Comparison of ENCODE assay signal across 8 cellular contexts in the genomic region with DNA sequence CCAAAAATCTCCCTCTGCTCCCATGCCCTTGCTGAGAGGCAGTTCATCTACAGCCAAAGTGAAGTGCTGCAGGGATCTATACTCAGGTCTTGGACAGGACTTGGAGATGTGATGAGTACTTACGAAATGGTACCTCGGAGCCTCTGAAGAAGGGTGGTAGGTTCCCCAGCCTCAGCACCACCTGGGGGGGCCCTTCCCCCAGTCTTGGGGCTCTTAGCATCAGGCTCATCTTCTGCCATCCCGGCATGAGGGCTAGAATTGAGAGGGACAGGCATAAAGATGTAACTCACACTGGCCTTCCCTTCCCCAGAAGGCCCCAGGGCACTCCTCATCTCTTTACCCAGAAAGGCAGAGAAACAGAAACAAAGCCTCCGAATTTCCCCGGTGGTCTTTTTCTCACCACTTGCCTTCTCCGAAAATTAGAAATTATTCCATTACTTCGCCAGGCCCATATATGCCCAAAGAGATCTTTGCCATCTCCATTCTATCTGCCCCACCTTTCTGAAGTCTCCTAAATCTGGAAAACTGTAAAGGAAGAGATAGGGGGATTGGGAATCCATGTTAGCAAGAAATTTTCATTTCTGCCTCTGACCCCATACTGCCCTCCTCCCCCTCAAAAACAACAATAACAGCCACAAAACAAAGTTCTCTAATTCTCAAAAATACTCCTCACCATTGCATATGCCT. TPM values are rescaled to one million over a fixed set of nuclear protein-coding genes. Genes with fewer than 3 reads are reported as not detected.
A peak's percentile ranks its signal among the peaks of the same experiment; 100 is the strongest.
DNase-seq lines count a peak whose midpoint lies in the region; ATAC-seq lines count a peak whose summit lies in the region.

No MANE protein-coding gene starts in this region.

- peaks cover 16% of the 10 kb centered on the region for H3K4me1 ChIP-seq in HUES64 (ENCODE audit: insufficient read depth, low read length)

- DNase-seq in immature natural killer cell = no peak
- DNase-seq in stimulated activated CD4-positive, alpha-beta T cell treated with anti-CD3 and anti-CD28 coated beads, Interleukin-1b, Interleukin-23, amount 100 ng/mL, for 48 hours = no peak
- DNase-seq in stimulated activated CD4-positive, alpha-beta T cell treated with anti-CD3 and anti-CD28 coated beads, Interleukin-4, amount 100 ng/mL, for 1 hour = no peak

- H3K9me3 Mint-ChIP-seq in activated naive CD8-positive, alpha-beta T cell (ENCODE audit: low read depth) = no peaks in the 10 kb centered on the region
- peaks cover 0 to 2% (median 0%) of the 10 kb centered on the region in 6 donors for H3K9me3 Mint-ChIP-seq in immature natural killer cell
- no peaks in the 10 kb centered on the region for H3K9me3 Mint-ChIP-seq in stimulated activated naive CD8-positive, alpha-beta T cell treated with anti-CD3 and anti-CD28 coated beads, Interleukin-15, Interleukin-2, amounts not matched to agents 100 ng/mL and 50 ng/mL, for 24 hours

- peak overlapping the region; percentile 99 for H3K27ac Mint-ChIP-seq in activated naive CD8-positive, alpha-beta T cell
- peak overlapping the region; percentile 94 to 100 (median 98) for H3K27ac Mint-ChIP-seq in immature natural killer cell
- peak overlapping the region; percentile 99 for H3K27ac Mint-ChIP-seq in stimulated activated naive CD8-positive, alpha-beta T cell treated with anti-CD3 and anti-CD28 coated beads, Interleukin-15, Interleukin-2, amounts not matched to agents 100 ng/mL and 50 ng/mL, for 24 hours

- no peaks in the 10 kb centered on the region for H3K27me3 Mint-ChIP-seq in activated naive CD8-positive, alpha-beta T cell
- peaks cover 6 to 11% (median 8%) of the 10 kb centered on the region in 3 donors for H3K27me3 Mint-ChIP-seq in immature natural killer cell (ENCODE audit: low read depth in 3 of 3)
- no peaks in the 10 kb centered on the region for H3K27me3 Mint-ChIP-seq in stimulated activated naive CD8-positive, alpha-beta T cell treated with anti-CD3 and anti-CD28 coated beads, Interleukin-15, Interleukin-2, amounts not matched to agents 100 ng/mL and 50 ng/mL, for 24 hours

- WGBS in HUES64 = 54% methylated on average over 7 of the region's 7 CpGs

- ATAC-seq in HG02981 (IDR thresholded peaks at IDR 0.05; ENCODE audit: unreplicated experiment) = no peak
- no peak for ATAC-seq in HG02852 (IDR thresholded peaks at IDR 0.05; ENCODE audit: unreplicated experiment)

- H3K4me3 ChIP-seq in HUES64 (ENCODE audit: low read length) = peak overlapping the region; percentile 80

- peaks cover 3% of the 10 kb centered on the region for H3K9me3 ChIP-seq in HUES64 (ENCODE audit: insufficient read depth, low read depth, low read length)

- no peaks in the 10 kb centered on the region for H3K27me3 ChIP-seq in HUES64 (ENCODE audit: insufficient read depth, low read length)

- H3K36me3 Mint-ChIP-seq in activated naive CD8-positive, alpha-beta T cell = peaks cover 2% of the 10 kb centered on the region
- H3K36me3 Mint-ChIP-seq in immature natural killer cell = peaks cover 0 to 23% (median 7%) of the 10 kb centered on the region in 3 donors
- H3K36me3 Mint-ChIP-seq in stimulated activated naive CD8-positive, alpha-beta T cell treated with anti-CD3 and anti-CD28 coated beads, Interleukin-15, Interleukin-2, amounts not matched to agents 100 ng/mL and 50 ng/mL, for 24 hours (ENCODE audit: low read depth) = peaks cover 39% of the 10 kb centered on the region

- H3K4me1 Mint-ChIP-seq in activated naive CD8-positive, alpha-beta T cell (ENCODE audit: low read depth) = peaks cover 45% of the 10 kb centered on the region
- peaks cover 26 to 29% of the 10 kb centered on the region in 2 donors for H3K4me1 Mint-ChIP-seq in immature natural killer cell
- H3K4me1 Mint-ChIP-seq in stimulated activated naive CD8-positive, alpha-beta T cell treated with anti-CD3 and anti-CD28 coated beads, Interleukin-15, Interleukin-2, amounts not matched to agents 100 ng/mL and 50 ng/mL, for 24 hours (ENCODE audit: low read depth) = peaks cover 42% of the 10 kb centered on the region

- H3K4me3 Mint-ChIP-seq in activated naive CD8-positive, alpha-beta T cell = peak overlapping the region; percentile 94
- peak overlapping the region; percentile 93 to 98 (median 96) for H3K4me3 Mint-ChIP-seq in immature natural killer cell
- peak overlapping the region; percentile 96 for H3K4me3 Mint-ChIP-seq in stimulated activated naive CD8-positive, alpha-beta T cell treated with anti-CD3 and anti-CD28 coated beads, Interleukin-15, Interleukin-2, amounts not matched to agents 100 ng/mL and 50 ng/mL, for 24 hours

- H3K9ac ChIP-seq in HUES64 (ENCODE audit: low read depth, low read length) = peak overlapping the region; percentile 97

- peaks cover 40% of the 10 kb centered on the region for H3K36me3 ChIP-seq in HUES64 (ENCODE audit: insufficient read depth, low read length)

- peak overlapping the region; percentile 99 for H3K27ac ChIP-seq in HUES64 (ENCODE audit: low read depth, low read length)

RNA-seq across cellular contexts. Expression of gene RFX5, which starts 0.8 kb away (rescaled TPM):
- polyA plus RNA-seq in HUES64 (2013, experiment 1 of 2) = 32.0 TPM
- 37.3 TPM for polyA plus RNA-seq in HUES64 (2013, experiment 2 of 2)
- 10 to 100 TPM; 30.0 to 37.8 (median 37.1) TPM for polyA plus RNA-seq in immature natural killer cell

RNA-seq across cellular contexts. Expression of gene PI4KB, which starts 19.0 kb away (rescaled TPM):
- polyA plus RNA-seq in HUES64 (2013, experiment 1 of 2) = 20.9 TPM
- polyA plus RNA-seq in HUES64 (2013, experiment 2 of 2) = 19.0 TPM
- 10 to 100 TPM; 35.1 to 65.7 (median 57.9) TPM for polyA plus RNA-seq in immature natural killer cell

RNA-seq across cellular contexts. Expression of gene SELENBP1, which starts 26.3 kb away (rescaled TPM):
- polyA plus RNA-seq in HUES64 (2013, experiment 1 of 2) = 18.6 TPM
- polyA plus RNA-seq in HUES64 (2013, experiment 2 of 2) = 25.8 TPM
- not detected for polyA plus RNA-seq in immature natural killer cell

RNA-seq across cellular contexts. Expression of gene PSMB4, which starts 53.1 kb away (rescaled TPM):
- polyA plus RNA-seq in HUES64 (2013, experiment 1 of 2) = 356 TPM
- polyA plus RNA-seq in HUES64 (2013, experiment 2 of 2) = 290 TPM
- polyA plus RNA-seq in immature natural killer cell = 10 to 100 TPM; 64.4 to 90.7 (median 71.4) TPM
